ENCODE assay signal across 14 cellular contexts in genomic region chr22:26666035-26666338, GRCh38. TPM values are rescaled to one million over a fixed set of nuclear protein-coding genes. Genes with fewer than 3 reads are reported as not detected.
DNase-seq lines count a peak whose midpoint lies in the region; ATAC-seq and TF ChIP-seq lines count a peak whose summit lies in the region.
"Had no signal": no experiment of that assay in that cellular context is flagged by ENCODE, and none has a peak within 500 bp of the region (broad histone marks: within the 10 kb centered on the region; RNA-seq: fewer than 3 reads in every experiment).

No MANE protein-coding gene starts in this region.

- H4K8ac ChIP-seq in mesenchymal stem cell (ENCODE audit: low read length) = no peak overlapping the region

- no peaks in the 10 kb centered on the region for H3K9me3 ChIP-seq in DND-41 (ENCODE audit: insufficient read depth, low read length, severe bottlenecking)
- H3K9me3 ChIP-seq in mesenchymal stem cell (ENCODE audit: control insufficient read depth, low read length) = no peaks in the 10 kb centered on the region
- H3K9me3 ChIP-seq in tibial artery = no peaks in the 10 kb centered on the region
- H3K9me3 ChIP-seq: right lobe of liver had no signal

- H3K4me3 ChIP-seq in DND-41 (ENCODE audit: low read depth in 1 of 2, low read length in 2 of 2) (no peak overlapping the region), mesenchymal stem cell (ENCODE audit: insufficient read depth in 1 of 2, low read depth in 1 of 2, low read length in 2 of 2) (no peak overlapping the region), H7 (ENCODE audit: insufficient read depth, low read depth, low read length) (no peak overlapping the region), tibial artery (no peak overlapping the region)
- H3K4me3 ChIP-seq: right lobe of liver had no signal

- ATAC-seq in DND-41 (ENCODE audit: insufficient read depth, low read depth) (no peak), GM21723 (IDR thresholded peaks at IDR 0.05; ENCODE audit: unreplicated experiment) (peak; percentile 10), GM21367 (IDR thresholded peaks at IDR 0.05; ENCODE audit: unreplicated experiment) (no peak)
- peak; percentile 10 for ATAC-seq in activated T-helper 17 cell treated with anti-CD3 and anti-CD28 coated beads, Interleukin-2, amount 50 U/mL, for 72 hours (replicated peaks)

- H2AK5ac ChIP-seq in mesenchymal stem cell (ENCODE audit: low read length, severe bottlenecking) = peak overlapping the region; percentile 49

- H3K36me3 ChIP-seq in DND-41 (ENCODE audit: insufficient read depth, low read length) = no peaks in the 10 kb centered on the region
- H3K36me3 ChIP-seq in mesenchymal stem cell (ENCODE audit: control insufficient read depth in 1 of 2, insufficient read depth in 2 of 2, low read depth in 1 of 2, low read length in 2 of 2) = no peaks in the 10 kb centered on the region
- peaks cover 15% of the 10 kb centered on the region for H3K36me3 ChIP-seq in H7 (replicated peaks; ENCODE audit: control insufficient read depth, insufficient read depth, low read length)
- no peaks in the 10 kb centered on the region for H3K36me3 ChIP-seq in tibial artery
- H3K36me3 ChIP-seq: right lobe of liver had no signal

- H2AFZ ChIP-seq in DND-41 (ENCODE audit: low read depth, low read length) (peak overlapping the region; percentile 46; the same call in 1 of the 2 replicates), mesenchymal stem cell (ENCODE audit: low read depth, low read length) (no peak overlapping the region)

- no peak overlapping the region for H3K9ac ChIP-seq in DND-41 (ENCODE audit: low read depth, low read length)
- peak overlapping the region; percentile 60 for H3K9ac ChIP-seq in mesenchymal stem cell (ENCODE audit: low read length)

- no peak overlapping the region for H3K23ac ChIP-seq in mesenchymal stem cell (ENCODE audit: low read length in 2 of 2)

- H3K4me1 ChIP-seq in DND-41 (ENCODE audit: insufficient read depth, low read length) (peaks cover 5% of the 10 kb centered on the region), mesenchymal stem cell (ENCODE audit: control insufficient read depth, insufficient read depth, low read depth, low read length) (peaks cover 4% of the 10 kb centered on the region), tibial artery (no peaks in the 10 kb centered on the region)
- H3K4me1 ChIP-seq: right lobe of liver had no signal

- H2BK15ac ChIP-seq in mesenchymal stem cell (ENCODE audit: low read depth, poor library complexity, severe bottlenecking) = no peak overlapping the region

- no peak for DNase-seq in DND-41
- no peak for DNase-seq in mesenchymal stem cell
- DNase-seq in H7 = no peak
- no peak for DNase-seq in tibial artery
- DNase-seq: activated gamma-delta T cell, nephron progenitor cell, right lobe of liver had no signal

- peak overlapping the region; percentile 97 for H3K27ac Mint-ChIP-seq in activated T-helper 17 cell treated with anti-CD3 and anti-CD28 coated beads, Interleukin-2, amount 50 U/mL, for 72 hours

- no peak overlapping the region for H2BK12ac ChIP-seq in mesenchymal stem cell (ENCODE audit: low read length in 2 of 2)

- H3K4me2 ChIP-seq in DND-41 (ENCODE audit: insufficient read depth, low read length) (no peak overlapping the region), mesenchymal stem cell (ENCODE audit: low read length, poor library complexity, severe bottlenecking) (no peak overlapping the region)

- no peaks in the 10 kb centered on the region for H3K27me3 Mint-ChIP-seq in activated T-helper 17 cell treated with anti-CD3 and anti-CD28 coated beads, Interleukin-2, amount 50 U/mL, for 72 hours

- no peak overlapping the region for H3K14ac ChIP-seq in mesenchymal stem cell (ENCODE audit: low read length in 2 of 2)

- TF ChIP-seq CTCF in DND-41 (IDR thresholded peaks at IDR 0.05; ENCODE audit: borderline replicate concordance, extremely low read depth, low read length, poor library complexity, severe bottlenecking) (no peak), tibial artery (IDR thresholded peaks at IDR 0.05) (no peak)

- WGBS in mesenchymal stem cell = 46% methylated on average over 3 of the region's 3 CpGs

- no peak overlapping the region for H3K27ac ChIP-seq in DND-41 (ENCODE audit: low read length)
- H3K27ac ChIP-seq in mesenchymal stem cell (ENCODE audit: low read length, poor library complexity, severe bottlenecking) = no peak overlapping the region
- H3K27ac ChIP-seq in tibial artery = no peak overlapping the region
- H3K27ac ChIP-seq: right lobe of liver had no signal

- peaks cover 44% of the 10 kb centered on the region for H3K4me1 Mint-ChIP-seq in activated T-helper 17 cell treated with anti-CD3 and anti-CD28 coated beads, Interleukin-2, amount 50 U/mL, for 72 hours

- no peaks in the 10 kb centered on the region for H3K9me3 Mint-ChIP-seq in activated T-helper 17 cell treated with anti-CD3 and anti-CD28 coated beads, Interleukin-2, amount 50 U/mL, for 72 hours
- H3K9me3 Mint-ChIP-seq: nephron progenitor cell had no signal

- H2BK120ac ChIP-seq in mesenchymal stem cell (ENCODE audit: low read depth, low read length) = no peak overlapping the region

- peaks cover 42% of the 10 kb centered on the region for H3K36me3 Mint-ChIP-seq in activated T-helper 17 cell treated with anti-CD3 and anti-CD28 coated beads, Interleukin-2, amount 50 U/mL, for 72 hours (ENCODE audit: low read depth)

- peak overlapping the region; percentile 87 for H3K4me3 Mint-ChIP-seq in activated T-helper 17 cell treated with anti-CD3 and anti-CD28 coated beads, Interleukin-2, amount 50 U/mL, for 72 hours
- H3K4me3 Mint-ChIP-seq: nephron progenitor cell had no signal

- no peaks in the 10 kb centered on the region for H3K79me1 ChIP-seq in mesenchymal stem cell (replicated peaks; ENCODE audit: low read length, poor library complexity, severe bottlenecking)

- H3K27me3 ChIP-seq in DND-41 (ENCODE audit: insufficient read depth, low read length, poor library complexity) (no peaks in the 10 kb centered on the region), mesenchymal stem cell (ENCODE audit: control insufficient read depth in 1 of 2, insufficient read depth in 1 of 2, low read length in 2 of 2) (peaks cover 0 to 10% of the 10 kb centered on the region in 2 experiments), H7 (ENCODE audit: control insufficient read depth, insufficient read depth, low read length) (no peaks in the 10 kb centered on the region), tibial artery (peaks cover 0 to 51% of the 10 kb centered on the region in 2 donors)
- H3K27me3 ChIP-seq: right lobe of liver had no signal

- intact Hi-C loops in tibial artery (cut with DNase I; ENCODE audit: low total_unique reads) = no loop called here

- no peak overlapping the region for H4K91ac ChIP-seq in mesenchymal stem cell (ENCODE audit: low read length)

- no peaks in the 10 kb centered on the region for H4K20me1 ChIP-seq in DND-41 (ENCODE audit: insufficient read depth, low read length)

- H3K18ac ChIP-seq in mesenchymal stem cell (ENCODE audit: low read depth in 1 of 2, low read length in 2 of 2) = no peak overlapping the region

- no peak overlapping the region for H2BK5ac ChIP-seq in mesenchymal stem cell (ENCODE audit: low read depth, low read length, poor library complexity, severe bottlenecking)

- no peaks in the 10 kb centered on the region for H3K79me2 ChIP-seq in DND-41 (ENCODE audit: insufficient read depth, low read length)

- H3K4ac ChIP-seq in mesenchymal stem cell (ENCODE audit: low read depth in 1 of 2, low read length in 2 of 2) = no peak overlapping the region

RNA-seq across cellular contexts. Expression of gene MIAT, which starts 8.6 kb away (rescaled TPM):
- total RNA-seq in activated T-helper 17 cell treated with anti-CD3 and anti-CD28 coated beads, Interleukin-2, amount 50 U/mL, for 72 hours = 100 to 1,000 TPM in 1 of 2 donors, 10 to 100 TPM in 1; 81.2 to 166 TPM
- 0.08 TPM for polyA plus RNA-seq in mesenchymal stem cell (2013, experiment 1 of 2)
- 0.14 TPM for polyA plus RNA-seq in mesenchymal stem cell (2013, experiment 2 of 2)
- total RNA-seq in H7 (2014; rRNA removed; shearing (Covaris generic)) = 3.0 and 13.4 TPM in 2 replicates
- polyA plus RNA-seq: HepG2 had no signal

RNA-seq across cellular contexts. Expression of gene CRYBA4, which starts 44.2 kb away (rescaled TPM):
- total RNA-seq in activated T-helper 17 cell treated with anti-CD3 and anti-CD28 coated beads, Interleukin-2, amount 50 U/mL, for 72 hours = 1 to 10 TPM in 1 of 2 donors, not detected in 1; 1.2 TPM
- not detected for polyA plus RNA-seq in mesenchymal stem cell (2013, experiment 1 of 2)
- not detected for polyA plus RNA-seq in mesenchymal stem cell (2013, experiment 2 of 2)
- total RNA-seq in H7 (2014; rRNA removed; shearing (Covaris generic)) = 0.22 TPM in 1 of 2 replicates, not detected in the other
- total RNA-seq: cerebellum, epithelial cell of proximal tubule, HepG2, left lobe of liver, right lobe of liver had no signal
- polyA plus RNA-seq: HepG2 had no signal

RNA-seq across cellular contexts. Expression of gene CRYBB1, which starts 48.2 kb away (rescaled TPM):
- not detected for total RNA-seq in activated T-helper 17 cell treated with anti-CD3 and anti-CD28 coated beads, Interleukin-2, amount 50 U/mL, for 72 hours
- not detected for polyA plus RNA-seq in mesenchymal stem cell (2013, experiment 1 of 2)
- not detected for polyA plus RNA-seq in mesenchymal stem cell (2013, experiment 2 of 2)
- 1.9 and 3.1 TPM in 2 replicates for total RNA-seq in H7 (2014; rRNA removed; shearing (Covaris generic))
- total RNA-seq: epithelial cell of proximal tubule, HepG2, left lobe of liver had no signal
- polyA plus RNA-seq: HepG2 had no signal

Comparison
In these comparisons a context has a peak if more than half of its experiments do, and no peak if none do; other contexts are left out.
1. ATAC-seq: peak in GM21723 (single experiment) and activated T-helper 17 cell treated with anti-CD3 and anti-CD28 coated beads, Interleukin-2, amount 50 U/mL, for 72 hours (single experiment); none in DND-41 (single experiment) and GM21367 (single experiment).